ENCODE assay signal across 1 cellular context in the genomic region with DNA sequence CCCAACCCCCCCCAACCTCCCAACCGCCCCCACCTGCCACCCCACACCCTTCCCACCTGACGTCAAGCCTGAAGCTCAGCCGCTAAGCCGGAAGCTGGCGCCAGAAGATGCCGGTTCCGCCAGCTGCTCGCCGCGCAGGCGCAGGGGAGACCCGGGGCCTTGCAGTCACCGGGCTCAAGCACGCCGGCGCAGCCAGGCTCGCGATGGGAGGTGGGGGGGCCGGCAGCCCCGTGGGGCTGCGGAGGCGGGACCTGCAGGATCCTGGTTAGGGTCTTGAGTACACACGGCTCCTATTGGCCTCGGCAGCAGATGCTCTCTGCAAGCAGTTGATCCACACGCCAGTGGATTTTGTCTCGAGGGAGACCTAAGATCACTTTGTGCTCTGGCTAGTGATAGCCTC.
TF ChIP-seq lines count a peak whose summit lies in the region.

A gene (minus strand): TSS at position 109 of the 400 bp plus-strand sequence. CDS start 4,268 bp downstream, outside the sequence.

TF ChIP-seq in HEK293, 187 proteins besides CTCF, POLR2A, EP300 and RAD21 (continued from another document):
- TF ChIP-seq, protein P1, sequence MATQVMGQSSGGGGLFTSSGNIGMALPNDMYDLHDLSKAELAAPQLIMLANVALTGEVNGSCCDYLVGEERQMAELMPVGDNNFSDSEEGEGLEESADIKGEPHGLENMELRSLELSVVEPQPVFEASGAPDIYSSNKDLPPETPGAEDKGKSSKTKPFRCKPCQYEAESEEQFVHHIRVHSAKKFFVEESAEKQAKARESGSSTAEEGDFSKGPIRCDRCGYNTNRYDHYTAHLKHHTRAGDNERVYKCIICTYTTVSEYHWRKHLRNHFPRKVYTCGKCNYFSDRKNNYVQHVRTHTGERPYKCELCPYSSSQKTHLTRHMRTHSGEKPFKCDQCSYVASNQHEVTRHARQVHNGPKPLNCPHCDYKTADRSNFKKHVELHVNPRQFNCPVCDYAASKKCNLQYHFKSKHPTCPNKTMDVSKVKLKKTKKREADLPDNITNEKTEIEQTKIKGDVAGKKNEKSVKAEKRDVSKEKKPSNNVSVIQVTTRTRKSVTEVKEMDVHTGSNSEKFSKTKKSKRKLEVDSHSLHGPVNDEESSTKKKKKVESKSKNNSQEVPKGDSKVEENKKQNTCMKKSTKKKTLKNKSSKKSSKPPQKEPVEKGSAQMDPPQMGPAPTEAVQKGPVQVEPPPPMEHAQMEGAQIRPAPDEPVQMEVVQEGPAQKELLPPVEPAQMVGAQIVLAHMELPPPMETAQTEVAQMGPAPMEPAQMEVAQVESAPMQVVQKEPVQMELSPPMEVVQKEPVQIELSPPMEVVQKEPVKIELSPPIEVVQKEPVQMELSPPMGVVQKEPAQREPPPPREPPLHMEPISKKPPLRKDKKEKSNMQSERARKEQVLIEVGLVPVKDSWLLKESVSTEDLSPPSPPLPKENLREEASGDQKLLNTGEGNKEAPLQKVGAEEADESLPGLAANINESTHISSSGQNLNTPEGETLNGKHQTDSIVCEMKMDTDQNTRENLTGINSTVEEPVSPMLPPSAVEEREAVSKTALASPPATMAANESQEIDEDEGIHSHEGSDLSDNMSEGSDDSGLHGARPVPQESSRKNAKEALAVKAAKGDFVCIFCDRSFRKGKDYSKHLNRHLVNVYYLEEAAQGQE (tag by site-specific recombination; IDR thresholded peaks at IDR 0.05): no peak
- TF ChIP-seq, protein P2, sequence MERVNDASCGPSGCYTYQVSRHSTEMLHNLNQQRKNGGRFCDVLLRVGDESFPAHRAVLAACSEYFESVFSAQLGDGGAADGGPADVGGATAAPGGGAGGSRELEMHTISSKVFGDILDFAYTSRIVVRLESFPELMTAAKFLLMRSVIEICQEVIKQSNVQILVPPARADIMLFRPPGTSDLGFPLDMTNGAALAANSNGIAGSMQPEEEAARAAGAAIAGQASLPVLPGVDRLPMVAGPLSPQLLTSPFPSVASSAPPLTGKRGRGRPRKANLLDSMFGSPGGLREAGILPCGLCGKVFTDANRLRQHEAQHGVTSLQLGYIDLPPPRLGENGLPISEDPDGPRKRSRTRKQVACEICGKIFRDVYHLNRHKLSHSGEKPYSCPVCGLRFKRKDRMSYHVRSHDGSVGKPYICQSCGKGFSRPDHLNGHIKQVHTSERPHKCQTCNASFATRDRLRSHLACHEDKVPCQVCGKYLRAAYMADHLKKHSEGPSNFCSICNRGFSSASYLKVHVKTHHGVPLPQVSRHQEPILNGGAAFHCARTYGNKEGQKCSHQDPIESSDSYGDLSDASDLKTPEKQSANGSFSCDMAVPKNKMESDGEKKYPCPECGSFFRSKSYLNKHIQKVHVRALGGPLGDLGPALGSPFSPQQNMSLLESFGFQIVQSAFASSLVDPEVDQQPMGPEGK (tag by site-specific recombination; IDR thresholded peaks at IDR 0.05): peak; percentile 80
